In genomic region chr10:9205558-9205957, GRCh38 we compare ENCODE assay signal across 34 cellular contexts.
"Had no signal": no experiment of that assay in that cellular context is flagged by ENCODE, and none has a peak within 500 bp of the region (broad histone marks: within the 10 kb centered on the region; RNA-seq: fewer than 3 reads in every experiment).

No MANE protein-coding gene starts in this region.

- DNase-seq: Kasumi-1, MG63, MM.1S, MV-4-11, NCI-H1048, NCI-H1092, NCI-H1092 treated with DMSO at 0.1 percent for 48 hours, NCI-H1105, NCI-H1105 treated with DMSO at 0.1 percent for 48 hours, NCI-H1417, NCI-H1417 treated with DMSO at 0.1 percent for 48 hours, NCI-H1436, NCI-H1436 treated with DMSO at 0.1 percent for 48 hours, NCI-H146, NCI-H1694, NCI-H1694 treated with DMSO at 0.1 percent for 48 hours, NCI-H187, NCI-H187 treated with DMSO at 0.1 percent for 48 hours, NCI-H1930, NCI-H2029, NCI-H2029 treated with DMSO at 0.1 percent for 48 hours, NCI-H2081, NCI-H2081 treated with DMSO at 0.1 percent for 48 hours, NCI-H2107, NCI-H2171, NCI-H2171 treated with DMSO at 0.1 percent for 48 hours, NCI-H2227 treated with DMSO at 0.1 percent for 48 hours, NCI-H226, NCI-H345, NCI-H446, NCI-H446 treated with DMSO at 0.1 percent for 48 hours, NCI-H510A, NCI-H510A treated with DMSO at 0.1 percent for 48 hours, NCI-H524 had no signal

- H3K27me3 ChIP-seq: MG63 had no signal

- H3K4me3 ChIP-seq: MG63 had no signal

- H3K9me3 ChIP-seq: MG63 had no signal

- H3K36me3 ChIP-seq: MG63 had no signal
